26 cellular contexts compared by ENCODE assay signal in genomic region chr19:20513179-20513934, GRCh38. TPM values are rescaled to one million over a fixed set of nuclear protein-coding genes. Genes with fewer than 3 reads are reported as not detected.
DNase-seq lines count a peak whose midpoint lies in the region; ATAC-seq and TF ChIP-seq lines count a peak whose summit lies in the region.
"Had no signal": no experiment of that assay in that cellular context is flagged by ENCODE, and none has a peak within 500 bp of the region (broad histone marks: within the 10 kb centered on the region; RNA-seq: fewer than 3 reads in every experiment).

No MANE protein-coding gene starts in this region.

- 28 to 39% methylated on average over 5 of the region's 5 CpGs for WGBS in thyroid gland, 2 donors

- H3K27ac Mint-ChIP-seq in activated CD4-positive, alpha-beta T cell treated with anti-CD3 and anti-CD28 coated beads for 36 hours: no peak overlapping the region
- H3K27ac Mint-ChIP-seq: brain; H9; memory B cell; stimulated activated naive B cell treated with anti-CD40 and anti-IgM and Interleukin-4, amounts not matched to agents 10 μg/mL and 1 μg/mL and 100 μg/mL, for 72 hours had no signal

- H3K27me3 Mint-ChIP-seq in activated CD4-positive, alpha-beta T cell treated with anti-CD3 and anti-CD28 coated beads for 36 hours: no peaks in the 10 kb centered on the region
- H3K27me3 Mint-ChIP-seq: brain; stimulated activated naive B cell treated with anti-CD40 and anti-IgM and Interleukin-4, amounts not matched to agents 10 μg/mL and 1 μg/mL and 100 μg/mL, for 72 hours had no signal

- no peaks in the 10 kb centered on the region for H3K9me3 ChIP-seq in thyroid gland
- H3K9me3 ChIP-seq in MG63: no peaks in the 10 kb centered on the region
- no peaks in the 10 kb centered on the region for H3K9me3 ChIP-seq in colonic mucosa
- H3K9me3 ChIP-seq: uterus had no signal

- peak; percentile 5 for DNase-seq in activated CD4-positive, alpha-beta T cell treated with anti-CD3 and anti-CD28 coated beads for 36 hours
- DNase-seq in activated CD4-positive, alpha-beta T cell treated with anti-CD3 and anti-CD28 coated beads for 48 hours: no peak
- DNase-seq in dedifferentiated amniotic fluid mesenchymal stem cell (ENCODE audit: extremely low spot score) (peak; percentile 1), kidney tubule cell (ENCODE audit: low spot score) (peak; percentile 68), thyroid gland (peak; percentile 83 to 86), MG63 (no peak), colonic mucosa (no peak)
- DNase-seq: 8988T; activated naive CD4-positive, alpha-beta T cell treated with Interleukin-2 at 50 U/mL for 16 hours; activated T-cell treated with anti-CD3 and anti-CD28 coated beads, Interleukin-2, amount 50 U/mL, for 1 hour; H9; kidney glomerular epithelial cell; MM.1S; NCI-H1417 treated with DMSO at 0.1 percent for 48 hours; NCI-H2081 treated with DMSO at 0.1 percent for 48 hours; NCI-H774; stimulated activated naive B cell treated with anti-CD40 and anti-IgM and Interleukin-4, amounts not matched to agents 10 μg/mL and 1 μg/mL and 100 μg/mL, for 72 hours; uterus had no signal

- H3K4me1 Mint-ChIP-seq in activated CD4-positive, alpha-beta T cell treated with anti-CD3 and anti-CD28 coated beads for 36 hours: no peaks in the 10 kb centered on the region
- H3K4me1 Mint-ChIP-seq: brain; memory B cell; neural crest cell; stimulated activated naive B cell treated with anti-CD40 and anti-IgM and Interleukin-4, amounts not matched to agents 10 μg/mL and 1 μg/mL and 100 μg/mL, for 72 hours had no signal

- no peak overlapping the region for H3K4me3 ChIP-seq in thyroid gland (replicated peaks in 1 of 3)
- H3K4me3 ChIP-seq in MG63: no peak overlapping the region
- no peak overlapping the region for H3K4me3 ChIP-seq in colonic mucosa
- H3K4me3 ChIP-seq: K562, suprapubic skin, uterus had no signal

- peaks cover 9 to 26% of the 10 kb centered on the region in 2 donors for H3K4me1 ChIP-seq in thyroid gland
- no peaks in the 10 kb centered on the region for H3K4me1 ChIP-seq in colonic mucosa
- H3K4me1 ChIP-seq: suprapubic skin, uterus had no signal

- H3K27ac ChIP-seq in thyroid gland (peak overlapping the region; percentile 80 to 82 (median 81)), colonic mucosa (no peak overlapping the region)
- H3K27ac ChIP-seq: epithelial cell of prostate, RWPE1, suprapubic skin, uterus had no signal

- H3K4me3 Mint-ChIP-seq in activated CD4-positive, alpha-beta T cell treated with anti-CD3 and anti-CD28 coated beads for 36 hours: no peak overlapping the region
- H3K4me3 Mint-ChIP-seq: brain; H9; memory B cell; neural crest cell; stimulated activated naive B cell treated with anti-CD40 and anti-IgM and Interleukin-4, amounts not matched to agents 10 μg/mL and 1 μg/mL and 100 μg/mL, for 72 hours had no signal

- CTCF ChIA-PET in activated CD4-positive, alpha-beta T cell treated with anti-CD3 and anti-CD28 coated beads for 36 hours (lab: Charles Lee): interaction anchor here (0.7 kb wide), 1 partner anchor 37 kb away, joined by 3 read pairs; no protein-coding TSS in a partner anchor

- H3K9me3 Mint-ChIP-seq in activated CD4-positive, alpha-beta T cell treated with anti-CD3 and anti-CD28 coated beads for 36 hours (ENCODE audit: low read depth): peaks cover 34% of the 10 kb centered on the region
- H3K9me3 Mint-ChIP-seq: neural crest cell had no signal

- no peaks in the 10 kb centered on the region for H3K36me3 ChIP-seq in thyroid gland
- H3K36me3 ChIP-seq in MG63: no peaks in the 10 kb centered on the region
- no peaks in the 10 kb centered on the region for H3K36me3 ChIP-seq in colonic mucosa
- H3K36me3 ChIP-seq: suprapubic skin, uterus had no signal

- peaks cover 2% of the 10 kb centered on the region for H3K36me3 Mint-ChIP-seq in activated CD4-positive, alpha-beta T cell treated with anti-CD3 and anti-CD28 coated beads for 36 hours (ENCODE audit: low read depth)
- H3K36me3 Mint-ChIP-seq: brain; stimulated activated naive B cell treated with anti-CD40 and anti-IgM and Interleukin-4, amounts not matched to agents 10 μg/mL and 1 μg/mL and 100 μg/mL, for 72 hours had no signal

- TF ChIP-seq POLR2A in thyroid gland (IDR thresholded peaks at IDR 0.05): peak in 1 of 2 donors; percentile 52

- TF ChIP-seq CTCF in thyroid gland (IDR thresholded peaks at IDR 0.05) (peak in 4 of 6 experiments; percentile 52 to 58 (median 54)), colonic mucosa (IDR thresholded peaks at IDR 0.05) (no peak)

- intact Hi-C loops in activated CD4-positive, alpha-beta T cell treated with anti-CD3 and anti-CD28 coated beads for 36 hours (cut with DNase I, micrococcal nuclease): no loop called here
- intact Hi-C loops in thyroid gland (cut with DNase I) (loop anchor here (10.0 kb wide), 2 partner anchors 139 to 269 kb away; no protein-coding TSS in a partner anchor), colonic mucosa (cut with DNase I) (no loop called here)

- no peak overlapping the region for H3K9ac ChIP-seq in colonic mucosa (ENCODE audit: low read depth in 2 of 2, low read length in 2 of 2)

- POLR2A ChIA-PET in activated CD4-positive, alpha-beta T cell treated with anti-CD3 and anti-CD28 coated beads for 36 hours (lab: Charles Lee): no interaction called here

- H3K27me3 ChIP-seq in thyroid gland: no peaks in the 10 kb centered on the region
- no peaks in the 10 kb centered on the region for H3K27me3 ChIP-seq in MG63
- no peaks in the 10 kb centered on the region for H3K27me3 ChIP-seq in colonic mucosa
- H3K27me3 ChIP-seq: suprapubic skin, uterus had no signal

- ATAC-seq in activated CD4-positive, alpha-beta T cell treated with anti-CD3 and anti-CD28 coated beads for 36 hours: no peak
- ATAC-seq in HG03196 (IDR thresholded peaks at IDR 0.05; ENCODE audit: unreplicated experiment): no peak
- ATAC-seq: K562; stimulated activated naive B cell treated with anti-CD40 and anti-IgM and Interleukin-4, amounts not matched to agents 10 μg/mL and 1 μg/mL and 100 μg/mL, for 72 hours had no signal

RNA-seq across cellular contexts. Expression of gene ZNF737, which starts 52.2 kb away (rescaled TPM):
- total RNA-seq in activated CD4-positive, alpha-beta T cell treated with anti-CD3 and anti-CD28 coated beads for 36 hours: 10 to 100 TPM; 13.9 to 16.4 TPM
- total RNA-seq in thyroid gland (100 to 1,000 TPM in 1 of 4 donors, 10 to 100 TPM in 3; 59.3 to 114 (median 72.5) TPM), colonic mucosa (10 to 100 TPM in 1 of 2 donors, 1 to 10 TPM in 1; 9.1 to 11.0 TPM)
- total RNA-seq in MG63 (2014; rRNA removed; shearing (Covaris generic); ENCODE audit: low replicate concordance): 1.8 TPM in 1 of 2 replicates, not detected in the other

Comparison
In these comparisons a context has a peak if more than half of its experiments do, and no peak if none do; other contexts are left out.
1. DNase-seq: peak in activated CD4-positive, alpha-beta T cell treated with anti-CD3 and anti-CD28 coated beads for 36 hours (single experiment), dedifferentiated amniotic fluid mesenchymal stem cell (single experiment), kidney tubule cell (single experiment) and thyroid gland (2 of 2); none in activated CD4-positive, alpha-beta T cell treated with anti-CD3 and anti-CD28 coated beads for 48 hours (single experiment), MG63 (single experiment) and colonic mucosa (single experiment).